19 cellular contexts compared by ENCODE assay signal in the genomic region with DNA sequence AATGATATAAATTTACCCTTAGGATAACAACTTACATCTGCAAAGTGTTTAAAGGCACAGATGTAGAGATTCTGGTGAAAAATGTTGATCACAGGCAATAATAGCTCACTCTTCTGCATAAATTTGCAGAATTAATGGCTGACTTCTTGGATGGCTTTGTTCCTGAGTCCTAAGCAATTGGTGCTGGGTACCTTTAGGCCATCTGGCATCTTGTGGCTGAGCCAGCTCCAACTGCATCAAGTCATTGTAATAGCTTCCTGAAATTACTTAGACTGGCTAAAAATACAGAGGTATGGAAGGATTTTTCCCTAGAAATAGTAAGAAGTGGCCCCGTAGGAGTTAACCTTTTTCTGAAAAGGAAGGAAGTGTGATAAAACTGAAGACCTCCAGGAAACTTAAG.
A peak's percentile ranks its signal among the peaks of the same experiment; 100 is the strongest.
DNase-seq lines count a peak whose midpoint lies in the region; ATAC-seq and TF ChIP-seq lines count a peak whose summit lies in the region.
"Had no signal": no experiment of that assay in that cellular context is flagged by ENCODE, and none has a peak within 500 bp of the region (broad histone marks: within the 10 kb centered on the region; RNA-seq: fewer than 3 reads in every experiment).

No MANE protein-coding gene starts in this region.

- H3K4me3 Mint-ChIP-seq in GM23338 (no peak overlapping the region), endothelial cell (ENCODE audit: unreplicated experiment) (no peak overlapping the region), Calu3 (ENCODE audit: low read depth, unreplicated experiment) (no peak overlapping the region)
- H3K4me3 Mint-ChIP-seq: CD14-positive monocyte; CD4-positive, alpha-beta memory T cell had no signal

- H3K27ac ChIP-seq in GM23338 (ENCODE audit: low read depth) = no peak overlapping the region
- H3K27ac ChIP-seq: GM23248, HL-60 had no signal

- intact Hi-C loops in Calu3 (cut with micrococcal nuclease; ENCODE audit: unreplicated experiment) = no loop called here

- no peaks in the 10 kb centered on the region for H3F3A ChIP-seq in GM23338 (replicated peaks; ENCODE audit: low read depth)

- H3K27me3 Mint-ChIP-seq in GM23338 (ENCODE audit: insufficient read depth, low read depth, poor library complexity) (no peaks in the 10 kb centered on the region), endothelial cell (ENCODE audit: unreplicated experiment) (no peaks in the 10 kb centered on the region), Calu3 (ENCODE audit: unreplicated experiment) (no peaks in the 10 kb centered on the region)
- H3K27me3 Mint-ChIP-seq: CD4-positive, alpha-beta memory T cell had no signal

- no peaks in the 10 kb centered on the region for H4K20me1 ChIP-seq in GM23338 (replicated peaks; ENCODE audit: insufficient read depth)

- no peaks in the 10 kb centered on the region for H3K4me1 ChIP-seq in GM23338 (ENCODE audit: insufficient read depth)

- H3K36me3 ChIP-seq in GM23338 (ENCODE audit: insufficient read depth) = no peaks in the 10 kb centered on the region

- H3K4me3 ChIP-seq in GM23338 = no peak overlapping the region
- H3K4me3 ChIP-seq: GM23248, K562 had no signal

- H3K4me2 ChIP-seq in GM23338 = no peak overlapping the region

- H3K79me2 ChIP-seq in GM23338 (replicated peaks; ENCODE audit: insufficient read depth) = no peaks in the 10 kb centered on the region

- H3K4me1 Mint-ChIP-seq in GM23338 = no peaks in the 10 kb centered on the region
- peaks cover 15% of the 10 kb centered on the region for H3K4me1 Mint-ChIP-seq in endothelial cell (ENCODE audit: unreplicated experiment)
- no peaks in the 10 kb centered on the region for H3K4me1 Mint-ChIP-seq in Calu3 (ENCODE audit: low read depth, unreplicated experiment)
- H3K4me1 Mint-ChIP-seq: CD14-positive monocyte; CD4-positive, alpha-beta memory T cell had no signal

- no peaks in the 10 kb centered on the region for H3K9me2 ChIP-seq in GM23338 (ENCODE audit: insufficient read depth)

- CTCF ChIA-PET in Calu3 (lab: Charles Lee) = no interaction called here

- BruUV-seq in Calu3 (replicated peaks; lab: Mats Ljungman, UMichigan) = no TSS peak

- H3K27ac Mint-ChIP-seq in GM23338 (peak overlapping the region; percentile 46; the same call in 1 of the 2 replicates), endothelial cell (ENCODE audit: unreplicated experiment) (peak overlapping the region; percentile 38), Calu3 (ENCODE audit: unreplicated experiment) (no peak overlapping the region)
- H3K27ac Mint-ChIP-seq: CD14-positive monocyte; CD4-positive, alpha-beta memory T cell had no signal

- H2AFZ ChIP-seq in GM23338 = no peak overlapping the region
- H2AFZ ChIP-seq: GM23248 had no signal

- TF ChIP-seq CTCF in GM23338 (conservative IDR thresholded peaks at IDR 0.05; ENCODE audit: low read depth in 2 of 2) = no peak
- TF ChIP-seq CTCF in endothelial cell (IDR thresholded peaks at IDR 0.05; ENCODE audit: unreplicated experiment) = no peak
- TF ChIP-seq CTCF in Calu3 (IDR thresholded peaks at IDR 0.05; ENCODE audit: unreplicated experiment) = no peak

- H3K36me3 Mint-ChIP-seq in GM23338 (ENCODE audit: low read depth) = peaks cover 36% of the 10 kb centered on the region
- H3K36me3 Mint-ChIP-seq in endothelial cell (ENCODE audit: low read depth, unreplicated experiment) = peaks cover 11% of the 10 kb centered on the region
- H3K36me3 Mint-ChIP-seq in Calu3 (ENCODE audit: insufficient read depth, unreplicated experiment) = no peaks in the 10 kb centered on the region
- H3K36me3 Mint-ChIP-seq: CD14-positive monocyte; CD4-positive, alpha-beta memory T cell had no signal

- no peak for ATAC-seq in GM23338
- no peak for ATAC-seq in GM18511 (IDR thresholded peaks at IDR 0.05; ENCODE audit: unreplicated experiment)
- ATAC-seq: K562 had no signal

- no peaks in the 10 kb centered on the region; the same call in 2 of the 3 replicates for H3K9me3 Mint-ChIP-seq in GM23338
- no peaks in the 10 kb centered on the region for H3K9me3 Mint-ChIP-seq in endothelial cell (ENCODE audit: unreplicated experiment)
- H3K9me3 Mint-ChIP-seq in Calu3 (ENCODE audit: low read depth, unreplicated experiment) = peaks cover 3% of the 10 kb centered on the region

- DNase-seq in GM23338 (ENCODE audit: low spot score) = no peak
- DNase-seq in NCI-H446 treated with DMSO at 0.1 percent for 48 hours (lab: John Stamatoyannopoulos, UW) = peak; percentile 76
- no peak for DNase-seq in endothelial cell (ENCODE audit: low spot score)
- DNase-seq in Calu3 = no peak
- DNase-seq in C1 segment of cervical spinal cord (lab: John Stamatoyannopoulos, UW) = no peak
- DNase-seq: ACHN; BE2C; CD4-positive, alpha-beta memory T cell; DMS 273 treated with DMSO at 0.1 percent for 48 hours; DMS53; DND-41; EL; GM23248; HCEC 1CT; IMR-90 had no signal

- no peaks in the 10 kb centered on the region for H3K27me3 ChIP-seq in GM23338 (ENCODE audit: insufficient read depth)
- H3K27me3 ChIP-seq: BE2C had no signal

TF ChIP-seq in GM23338, 12 proteins besides CTCF, POLR2A, EP300 and RAD21:
- no peak for TF ChIP-seq JUNB (IDR thresholded peaks at IDR 0.05; ENCODE audit: unreplicated experiment)
TF ChIP-seq in GM23338: peak in this region for 0.
